In the genomic region with DNA sequence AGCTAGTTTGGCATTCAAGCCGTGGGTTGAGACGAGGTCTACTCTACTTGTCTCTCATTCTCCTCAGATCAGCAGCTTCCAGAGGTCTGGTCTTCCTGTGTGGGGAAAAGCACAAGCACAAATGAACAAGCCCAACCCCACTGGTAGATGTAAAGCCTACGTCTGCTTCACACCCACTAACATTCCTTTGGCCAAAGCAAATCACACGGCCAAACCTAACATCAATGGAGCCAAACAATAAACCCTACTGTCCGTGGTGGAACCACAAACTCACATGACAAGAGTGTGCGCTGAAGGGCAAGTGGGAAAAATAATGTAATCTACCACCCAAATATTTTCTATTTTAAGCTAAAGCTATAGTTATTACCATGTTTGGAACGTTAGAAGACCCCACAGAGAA, we compare ENCODE assay signal across 24 cellular contexts.
"Had no signal": no experiment of that assay in that cellular context is flagged by ENCODE, and none has a peak within 500 bp of the region (broad histone marks: within the 10 kb centered on the region; RNA-seq: fewer than 3 reads in every experiment).

No MANE protein-coding gene starts in this region.

- H3K4me3 ChIP-seq: dorsolateral prefrontal cortex, gastrocnemius medialis, left ventricle myocardium inferior, lower lobe of right lung, prostate gland, right lobe of liver, spleen, tibial artery, upper lobe of left lung had no signal

- H3K9me3 ChIP-seq: gastrocnemius medialis, left ventricle myocardium inferior, lower lobe of right lung, prostate gland, right lobe of liver, tibial artery, upper lobe of left lung had no signal

- H3K4me3 Mint-ChIP-seq: nephron; stimulated activated memory B cell treated with anti-CD40 and anti-IgM and Interleukin-4, amounts not matched to agents 10 μg/mL and 1 μg/mL and 100 μg/mL, for 72 hours; stimulated activated naive CD8-positive, alpha-beta T cell treated with anti-CD3 and anti-CD28 coated beads, Interleukin-15, Interleukin-2, amounts not matched to agents 100 ng/mL and 50 ng/mL, for 24 hours had no signal

- H3K27me3 Mint-ChIP-seq: stimulated activated memory B cell treated with anti-CD40 and anti-IgM and Interleukin-4, amounts not matched to agents 10 μg/mL and 1 μg/mL and 100 μg/mL, for 72 hours had no signal

- H3K9me3 Mint-ChIP-seq: nephron; stimulated activated naive CD8-positive, alpha-beta T cell treated with anti-CD3 and anti-CD28 coated beads, Interleukin-15, Interleukin-2, amounts not matched to agents 100 ng/mL and 50 ng/mL, for 24 hours had no signal

- H3K36me3 Mint-ChIP-seq: stimulated activated memory B cell treated with anti-CD40 and anti-IgM and Interleukin-4, amounts not matched to agents 10 μg/mL and 1 μg/mL and 100 μg/mL, for 72 hours had no signal

- ATAC-seq: esophagus mucosa; gastrocnemius medialis; lower lobe of right lung; right lobe of liver; stimulated activated memory B cell treated with anti-CD40 and anti-IgM and Interleukin-4, amounts not matched to agents 10 μg/mL and 1 μg/mL and 100 μg/mL, for 72 hours had no signal

- H3K79me2 ChIP-seq: parathyroid adenoma had no signal

- DNase-seq: cortex of kidney; dorsolateral prefrontal cortex; effector CD8-positive, alpha-beta T cell; gastrocnemius medialis; islet precursor cell; left ventricle myocardium inferior; lower lobe of right lung; mesenchymal stem cell; midbrain; naive B cell; retina; right lobe of liver; spleen; stimulated activated CD4-positive, alpha-beta T cell treated with anti-CD3 and anti-CD28 coated beads, Interleukin-15, amount 100 ng/mL, for 24 hours; stimulated activated CD4-positive, alpha-beta T cell treated with anti-CD3 and anti-CD28 coated beads, Interleukin-1b, Interleukin-23, amount 100 ng/mL, for 48 hours; stimulated activated CD4-positive, alpha-beta T cell treated with anti-CD3 and anti-CD28 coated beads, Interleukin-4, amount 100 ng/mL, for 24 hours; tibial artery had no signal

- H3K36me3 ChIP-seq: gastrocnemius medialis, left ventricle myocardium inferior, lower lobe of right lung, prostate gland, right lobe of liver, spleen, tibial artery, upper lobe of left lung had no signal

- H2AFZ ChIP-seq: parathyroid adenoma had no signal

- H3K27me3 ChIP-seq: dorsolateral prefrontal cortex, gastrocnemius medialis, right lobe of liver, tibial artery, upper lobe of left lung had no signal

- H3K9ac ChIP-seq: parathyroid adenoma had no signal

- H3K27ac Mint-ChIP-seq: naive B cell; nephron; stimulated activated memory B cell treated with anti-CD40 and anti-IgM and Interleukin-4, amounts not matched to agents 10 μg/mL and 1 μg/mL and 100 μg/mL, for 72 hours; stimulated activated naive CD8-positive, alpha-beta T cell treated with anti-CD3 and anti-CD28 coated beads, Interleukin-15, Interleukin-2, amounts not matched to agents 100 ng/mL and 50 ng/mL, for 24 hours had no signal

- H3K27ac ChIP-seq: dorsolateral prefrontal cortex, gastrocnemius medialis, left ventricle myocardium inferior, lower lobe of right lung, parathyroid adenoma, prostate gland, right lobe of liver, spleen, tibial artery, upper lobe of left lung had no signal

- H3K4me1 ChIP-seq: gastrocnemius medialis, parathyroid adenoma, prostate gland, right lobe of liver, upper lobe of left lung had no signal
